Comparison of ENCODE assay signal across 14 cellular contexts in genomic region chr12:15494329-15495046, GRCh38.
A peak's percentile ranks its signal among the peaks of the same experiment; 100 is the strongest.
DNase-seq lines count a peak whose midpoint lies in the region; ATAC-seq, FAIRE-seq and TF ChIP-seq lines count a peak whose summit lies in the region.
"Had no signal": no experiment of that assay in that cellular context is flagged by ENCODE, and none has a peak within 500 bp of the region (broad histone marks: within the 10 kb centered on the region; RNA-seq: fewer than 3 reads in every experiment).

No MANE protein-coding gene starts in this region.

- 1 to 2% methylated on average over 4 of the region's 4 CpGs for WGBS in GM23248 (ENCODE audit: low coverage in 1 of 2, low lambda C conversion rate in 2 of 2, missing lambda C conversion rate in 2 of 2), 2 experiments

- peak overlapping the region in 1 of 7 donors; percentile 17 for H3K27ac Mint-ChIP-seq in CD14-positive monocyte
- H3K27ac Mint-ChIP-seq: stimulated activated naive CD8-positive, alpha-beta T cell treated with anti-CD3 and anti-CD28 coated beads, Interleukin-15, Interleukin-2, amounts not matched to agents 100 ng/mL and 50 ng/mL, for 24 hours; T-helper 1 cell treated with Interleukin-12 subunit alpha and Interleukin-12 subunit beta and Interleukin-4 antibody, amounts not matched to agents 30 μg/mL and 1 μg/mL, for 36 hours had no signal

- ATAC-seq in GM18909 (IDR thresholded peaks at IDR 0.05; ENCODE audit: poor library complexity, unreplicated experiment) (peak; percentile 61), HG02571 (IDR thresholded peaks at IDR 0.05; ENCODE audit: unreplicated experiment) (peak; percentile 84)
- ATAC-seq: left lobe of liver had no signal

- no peak for DNase-seq in CD14-positive monocyte (ENCODE audit: low spot score)
- DNase-seq in MM.1S, result peak; percentile 22
- DNase-seq in colonic mucosa, result no peak
- no peak for DNase-seq in NCI-H526 treated with DMSO at 0.1 percent for 48 hours (lab: John Stamatoyannopoulos, UW)
- DNase-seq in D721Med (ENCODE audit: insufficient read length, low spot score), result no peak
- DNase-seq in GM23248, result no peak
- DNase-seq: dermis blood vessel endothelial cell, DMS79 treated with DMSO at 0.1 percent for 48 hours had no signal

- H3K4me3 ChIP-seq in MM.1S (ENCODE audit: low read length), result no peak overlapping the region
- H3K4me3 ChIP-seq in colonic mucosa, result no peak overlapping the region
- H3K4me3 ChIP-seq in GM23248, result no peak overlapping the region

- H3K79me2 ChIP-seq in MM.1S (ENCODE audit: low read length), result no peaks in the 10 kb centered on the region
- H3K79me2 ChIP-seq in GM23248 (ENCODE audit: insufficient read depth), result no peaks in the 10 kb centered on the region
- H3K79me2 ChIP-seq: parathyroid adenoma had no signal

- H3K36me3 ChIP-seq in MM.1S (replicated peaks; ENCODE audit: insufficient read depth, low read length), result no peaks in the 10 kb centered on the region
- H3K36me3 ChIP-seq in colonic mucosa, result no peaks in the 10 kb centered on the region
- no peaks in the 10 kb centered on the region for H3K36me3 ChIP-seq in GM23248 (ENCODE audit: low read depth)

- H2AFZ ChIP-seq in MM.1S (ENCODE audit: low read length) (no peak overlapping the region), GM23248 (no peak overlapping the region)
- H2AFZ ChIP-seq: parathyroid adenoma had no signal

- peaks cover 2 to 5% (median 2%) of the 10 kb centered on the region in 3 donors for H3K27me3 Mint-ChIP-seq in CD14-positive monocyte (ENCODE audit: low read depth in 3 of 3)

- H3K27ac ChIP-seq in MM.1S (ENCODE audit: low read length), result no peak overlapping the region
- H3K27ac ChIP-seq in colonic mucosa, result no peak overlapping the region
- H3K27ac ChIP-seq in GM23248, result no peak overlapping the region
- H3K27ac ChIP-seq: parathyroid adenoma had no signal

- H3K4me2 ChIP-seq in MM.1S (ENCODE audit: low read depth, low read length) (peak overlapping the region; percentile 13; the same call in 1 of the 2 replicates), GM23248 (ENCODE audit: unreplicated experiment) (no peak overlapping the region)

- peaks cover 16% of the 10 kb centered on the region for H3K4me1 Mint-ChIP-seq in CD14-positive monocyte

- intact Hi-C loops in CD14-positive monocyte (cut with micrococcal nuclease) (no loop called here), colonic mucosa (cut with DNase I) (no loop called here)

- FAIRE-seq in D721Med (lab: Jason Lieb, UNC), result no peak

- no peaks in the 10 kb centered on the region for H4K20me1 ChIP-seq in MM.1S (ENCODE audit: insufficient read depth, low read length)
- no peaks in the 10 kb centered on the region for H4K20me1 ChIP-seq in GM23248 (ENCODE audit: insufficient read depth)

- peak overlapping the region; percentile 21 to 80 for H3K4me3 Mint-ChIP-seq in CD14-positive monocyte
- H3K4me3 Mint-ChIP-seq: stimulated activated naive CD8-positive, alpha-beta T cell treated with anti-CD3 and anti-CD28 coated beads, Interleukin-15, Interleukin-2, amounts not matched to agents 100 ng/mL and 50 ng/mL, for 24 hours; T-helper 1 cell treated with Interleukin-12 subunit alpha and Interleukin-12 subunit beta and Interleukin-4 antibody, amounts not matched to agents 30 μg/mL and 1 μg/mL, for 36 hours had no signal

- H3K9ac ChIP-seq in MM.1S (ENCODE audit: low read length) (no peak overlapping the region), colonic mucosa (ENCODE audit: low read depth in 2 of 2, low read length in 2 of 2) (no peak overlapping the region), GM23248 (no peak overlapping the region)
- H3K9ac ChIP-seq: parathyroid adenoma had no signal

- H3K9me3 ChIP-seq in MM.1S (replicated peaks; ENCODE audit: insufficient read depth, low read length), result no peaks in the 10 kb centered on the region
- no peaks in the 10 kb centered on the region for H3K9me3 ChIP-seq in colonic mucosa
- H3K9me3 ChIP-seq in GM23248 (ENCODE audit: low read depth), result no peaks in the 10 kb centered on the region

- H3F3A ChIP-seq in MM.1S (ENCODE audit: insufficient read depth, low read length) (no peaks in the 10 kb centered on the region), GM23248 (ENCODE audit: insufficient read depth) (no peaks in the 10 kb centered on the region)

- H3K27me3 ChIP-seq in MM.1S (replicated peaks; ENCODE audit: insufficient read depth, low read length), result no peaks in the 10 kb centered on the region
- no peaks in the 10 kb centered on the region for H3K27me3 ChIP-seq in colonic mucosa
- peaks cover 17% of the 10 kb centered on the region for H3K27me3 ChIP-seq in GM23248 (replicated peaks; ENCODE audit: insufficient read depth)

- in situ Hi-C loops in GM23248 (cut with MboI), result no loop called here

- no peaks in the 10 kb centered on the region for H3K36me3 Mint-ChIP-seq in CD14-positive monocyte

- no peaks in the 10 kb centered on the region for H3K9me2 ChIP-seq in MM.1S (replicated peaks; ENCODE audit: insufficient read depth, low read length)
- H3K9me2 ChIP-seq in GM23248 (ENCODE audit: insufficient read depth), result no peaks in the 10 kb centered on the region

- H3K4me1 ChIP-seq in MM.1S (ENCODE audit: low read length) (no peaks in the 10 kb centered on the region), colonic mucosa (no peaks in the 10 kb centered on the region), GM23248 (ENCODE audit: insufficient read depth) (no peaks in the 10 kb centered on the region)
- H3K4me1 ChIP-seq: parathyroid adenoma had no signal

- peaks cover 0 to 4% (median 2%) of the 10 kb centered on the region in 7 donors for H3K9me3 Mint-ChIP-seq in CD14-positive monocyte
- H3K9me3 Mint-ChIP-seq: T-helper 1 cell treated with Interleukin-12 subunit alpha and Interleukin-12 subunit beta and Interleukin-4 antibody, amounts not matched to agents 30 μg/mL and 1 μg/mL, for 36 hours had no signal

- no peak for TF ChIP-seq CTCF in CD14-positive monocyte (IDR thresholded peaks at IDR 0.05)
- no peak for TF ChIP-seq CTCF in MM.1S (IDR thresholded peaks at IDR 0.05; ENCODE audit: low read length)
- TF ChIP-seq CTCF in colonic mucosa (IDR thresholded peaks at IDR 0.05), result no peak
- TF ChIP-seq CTCF in D721Med (IDR thresholded peaks at IDR 0.05; ENCODE audit: insufficient read depth, missing control alignments), result no peak
